8 cellular contexts compared by ENCODE assay signal in the genomic region with DNA sequence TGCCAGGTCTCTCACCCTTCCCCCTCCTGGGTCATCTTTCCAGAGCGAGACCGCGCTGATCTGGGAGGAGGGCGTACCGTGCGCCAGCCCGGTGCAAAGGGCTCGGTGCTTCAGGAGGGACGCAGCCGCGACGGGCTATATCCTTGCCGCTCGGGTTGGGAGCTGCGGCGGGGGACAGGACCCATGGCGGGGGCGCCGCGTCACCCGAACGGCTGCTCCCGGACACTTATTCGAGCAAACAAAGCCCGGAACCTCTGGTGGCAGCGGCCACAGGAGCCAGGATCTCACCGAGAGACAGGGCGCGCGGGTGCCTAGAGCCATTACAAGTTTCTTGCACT. TPM values are rescaled to one million over a fixed set of nuclear protein-coding genes. Genes with fewer than 3 reads are reported as not detected.
A peak's percentile ranks its signal among the peaks of the same experiment; 100 is the strongest.
DNase-seq lines count a peak whose midpoint lies in the region; ATAC-seq, FAIRE-seq and TF ChIP-seq lines count a peak whose summit lies in the region.

No MANE protein-coding gene starts in this region.

- peak overlapping the region; percentile 99 for H3K4me3 Mint-ChIP-seq in nephron

- peak overlapping the region; percentile 91 to 98 (median 97) for H3K27ac Mint-ChIP-seq in nephron

- H3K9me3 Mint-ChIP-seq in nephron, result no peaks in the 10 kb centered on the region

- H3K4me3 ChIP-seq in GM08714 (ENCODE audit: low read length) (peak overlapping the region; percentile 70), epithelial cell of esophagus (ENCODE audit: low read length) (peak overlapping the region; percentile 66)

- no peaks in the 10 kb centered on the region for H3K27me3 Mint-ChIP-seq in nephron (ENCODE audit: low read depth)

- ATAC-seq in GM18498 (IDR thresholded peaks at IDR 0.05; ENCODE audit: unreplicated experiment) (no peak), GM19467 (IDR thresholded peaks at IDR 0.05; ENCODE audit: unreplicated experiment) (no peak)

- H3K36me3 Mint-ChIP-seq in nephron (ENCODE audit: low read depth), result peaks cover 3% of the 10 kb centered on the region

- no peak for FAIRE-seq in frontal cortex (lab: Jason Lieb, UNC)

- DNase-seq in NCI-H748 treated with DMSO at 0.1 percent for 48 hours (lab: John Stamatoyannopoulos, UW), result peak; percentile 48
- peak; percentile 22 for DNase-seq in epithelial cell of esophagus (ENCODE audit: low read depth)
- no peak for DNase-seq in LoVo (ENCODE audit: low spot score)
- DNase-seq in frontal cortex (ENCODE audit: low spot score in 2 of 2), result no peak

- H3K4me1 Mint-ChIP-seq in nephron, result peaks cover 28% of the 10 kb centered on the region

- TF ChIP-seq CTCF in epithelial cell of esophagus (IDR thresholded peaks at IDR 0.05; ENCODE audit: insufficient read depth, low read depth, low read length, missing control alignments) (no peak), nephron (IDR thresholded peaks at IDR 0.05; ENCODE audit: unreplicated experiment in 3 of 3) (no peak)

RNA-seq across cellular contexts. Expression of a gene that starts 1.4 kb away (rescaled TPM):
- 15.5 TPM for total RNA-seq in frontal cortex

Comparison
In these comparisons a context has a peak if more than half of its experiments do, and no peak if none do; other contexts are left out.
1. DNase-seq: peak in NCI-H748 treated with DMSO at 0.1 percent for 48 hours (single experiment) and epithelial cell of esophagus (single experiment); none in LoVo (single experiment) and frontal cortex (0 of 2).